Comparison of ENCODE assay signal across 8 cellular contexts in genomic region chrX:16882702-16883486, GRCh38. TPM values are rescaled to one million over a fixed set of nuclear protein-coding genes. Genes with fewer than 3 reads are reported as not detected.
DNase-seq lines count a peak whose midpoint lies in the region; ATAC-seq and TF ChIP-seq lines count a peak whose summit lies in the region.

No MANE protein-coding gene starts in this region.

- H3K4me3 Mint-ChIP-seq in WTC11, result peak overlapping the region; percentile 81

- CTCF ChIA-PET in WTC11 (lab: Charles Lee), result interaction anchor here (0.6 to 4.3 kb wide), 30 partner anchors 10 to 200 kb away, joined by 3 to 71 read pairs (median 4); partner anchors contain the start of genes RBBP7 and REPS2

- peak; percentile 1 for DNase-seq in NK-92 treated with Interleukin-12 subunit alpha and Interleukin-12 subunit beta, amount 100 ng/mL, for 24 hours (lab: John Stamatoyannopoulos, UW)
- DNase-seq in NK-92 (lab: John Stamatoyannopoulos, UW; ENCODE audit: unreplicated experiment), result no peak
- peak; percentile 45 for DNase-seq in NCI-H2196 treated with DMSO at 0.1 percent for 48 hours (lab: John Stamatoyannopoulos, UW; ENCODE audit: unreplicated experiment)
- DNase-seq in WTC11 (ENCODE audit: low spot score), result peak; percentile 64
- DNase-seq in caudate nucleus (lab: John Stamatoyannopoulos, UW), result peak in 57 of 61 donors; percentile 1 to 72 (median 25)
- peak; percentile 69 for DNase-seq in iris pigment epithelial cell (ENCODE audit: low read depth)
- peak; percentile 36 for DNase-seq in smooth muscle cell of the brain vasculature (ENCODE audit: low read depth, low spot score)

- H3K9me3 Mint-ChIP-seq in WTC11, result no peaks in the 10 kb centered on the region

- POLR2A ChIA-PET in WTC11 (lab: Charles Lee), result no interaction called here

- H3K27ac ChIP-seq in caudate nucleus (ENCODE audit: low read depth, low read length), result peak overlapping the region; percentile 45

- 0 out of 2 replicates have a peak, but pooled peaks have one; percentile 15 for TF ChIP-seq CTCF in WTC11 (IDR thresholded peaks at IDR 0.05)

- H3K27me3 Mint-ChIP-seq in WTC11 (ENCODE audit: low read depth), result no peaks in the 10 kb centered on the region

- H3K36me3 Mint-ChIP-seq in WTC11, result no peaks in the 10 kb centered on the region

- no peak overlapping the region; the same call in 1 of the 2 replicates for H3K27ac Mint-ChIP-seq in WTC11

- 0 out of 2 replicates have a peak, but pooled peaks cover 3% of the 10 kb centered on the region for H3K4me1 Mint-ChIP-seq in WTC11

- ATAC-seq in HG03095 (IDR thresholded peaks at IDR 0.05; ENCODE audit: unreplicated experiment) (peak; percentile 62), WTC11 (peak; percentile 94)

TF ChIP-seq in WTC11, 78 proteins besides CTCF, POLR2A, EP300 and RAD21:
- TF ChIP-seq TCF7 (CRISPR knock-in tag; IDR thresholded peaks at IDR 0.05; ENCODE audit: low read depth) (no peak), MAX (CRISPR knock-in tag; IDR thresholded peaks at IDR 0.05) (0 out of 2 replicates have a peak, but pooled peaks have one; percentile 18), MXD4 (CRISPR knock-in tag; IDR thresholded peaks at IDR 0.05; ENCODE audit: borderline replicate concordance) (no peak)
TF ChIP-seq in WTC11: peak in this region for 1.

RNA-seq across cellular contexts. Expression of gene RBBP7, which starts 12.7 kb away (rescaled TPM):
- 113 to 120 TPM (median 118 TPM) in 3 replicates for total RNA-seq in WTC11 (2021)
